Comparison of ENCODE assay signal across 8 cellular contexts in genomic region chr15:75620776-75621536, GRCh38. TPM values are rescaled to one million over a fixed set of nuclear protein-coding genes. Genes with fewer than 3 reads are reported as not detected.
A peak's percentile ranks its signal among the peaks of the same experiment; 100 is the strongest.
DNase-seq lines count a peak whose midpoint lies in the region; ATAC-seq and TF ChIP-seq lines count a peak whose summit lies in the region.

No MANE protein-coding gene starts in this region.

- intact Hi-C loops in posterior vena cava (cut with DNase I): loop anchor here (1.0 to 10.0 kb wide), 2 partner anchors 26 to 54 kb away; partner anchors contain the start of gene SNX33 (in 1 of the 2)

- peak; percentile 82 for ATAC-seq in SK-N-SH treated with all-trans-retinoic acid at 6 μM for 48 hours
- ATAC-seq in GM21515 (IDR thresholded peaks at IDR 0.05; ENCODE audit: unreplicated experiment): no peak
- no peak for ATAC-seq in GM21825 (IDR thresholded peaks at IDR 0.05; ENCODE audit: unreplicated experiment)
- ATAC-seq in GM21529 (IDR thresholded peaks at IDR 0.05; ENCODE audit: unreplicated experiment): no peak
- no peak for ATAC-seq in HG03139 (IDR thresholded peaks at IDR 0.05; ENCODE audit: unreplicated experiment)

- peak overlapping the region; percentile 47 for H3K4me3 ChIP-seq in fibroblast of mammary gland (ENCODE audit: control insufficient read depth, low read depth, low read length)

- peak; percentile 37 for DNase-seq in DMS114 treated with DMSO at 0.1 percent for 48 hours (lab: John Stamatoyannopoulos, UW; ENCODE audit: unreplicated experiment)
- DNase-seq in fibroblast of mammary gland (ENCODE audit: low read depth): peak; percentile 94
- peak; percentile 96 for DNase-seq in posterior vena cava (ENCODE audit: low spot score)

- TF ChIP-seq CTCF in fibroblast of mammary gland (conservative IDR thresholded peaks at IDR 0.05; ENCODE audit: control insufficient read depth, insufficient read depth, low read depth, low read length): peak; percentile 47

TF ChIP-seq in SK-N-SH treated with all-trans-retinoic acid at 6 μM for 48 hours, 23 proteins besides CTCF, POLR2A, EP300 and RAD21:
- TF ChIP-seq TSHZ2 (CRISPR knock-in tag; IDR thresholded peaks at IDR 0.05): no peak
- TF ChIP-seq ARNTL (CRISPR knock-in tag; IDR thresholded peaks at IDR 0.05; ENCODE audit: borderline replicate concordance, low read depth): no peak
- TF ChIP-seq ZFP3 (CRISPR knock-in tag; IDR thresholded peaks at IDR 0.05): no peak

RNA-seq across cellular contexts. Expression of gene SNUPN, which starts 4.6 kb away (rescaled TPM):
- 10 to 100 TPM; 17.2 to 22.5 TPM for total RNA-seq in posterior vena cava

RNA-seq across cellular contexts. Expression of gene IMP3, which starts 19.1 kb away (rescaled TPM):
- 10 to 100 TPM; 29.0 to 34.1 TPM for total RNA-seq in posterior vena cava

RNA-seq across cellular contexts. Expression of gene SNX33, which starts 26.8 kb away (rescaled TPM):
- total RNA-seq in posterior vena cava: 10 to 100 TPM; 23.8 to 30.9 TPM

RNA-seq across cellular contexts. Expression of gene PTPN9, which starts 41.8 kb away (rescaled TPM):
- total RNA-seq in posterior vena cava: 10 to 100 TPM; 21.7 to 23.5 TPM

Comparison
In these comparisons a context has a peak if more than half of its experiments do, and no peak if none do; other contexts are left out.
1. DNase-seq: peak in every context shown above with its lines; median percentile 96 in posterior vena cava; 94 in fibroblast of mammary gland; 37 in DMS114 treated with DMSO at 0.1 percent for 48 hours.